Comparison of ENCODE assay signal across 10 cellular contexts in genomic region chr2:177598321-177598922, GRCh38.
A peak's percentile ranks its signal among the peaks of the same experiment; 100 is the strongest.
DNase-seq lines count a peak whose midpoint lies in the region; ATAC-seq, FAIRE-seq and TF ChIP-seq lines count a peak whose summit lies in the region.
"Had no signal": no experiment of that assay in that cellular context is flagged by ENCODE, and none has a peak within 500 bp of the region (broad histone marks: within the 10 kb centered on the region; RNA-seq: fewer than 3 reads in every experiment).

No MANE protein-coding gene starts in this region.

- H3K36me3 Mint-ChIP-seq in brain: no peaks in the 10 kb centered on the region
- H3K36me3 Mint-ChIP-seq: IgD-negative memory B cell had no signal

- intact Hi-C loops in kidney (cut with DNase I): no loop called here

- H3K4me3 ChIP-seq in smooth muscle cell (peak overlapping the region; percentile 11), kidney (ENCODE audit: low read length in 2 of 2) (no peak overlapping the region)

- peaks cover 10% of the 10 kb centered on the region for H3F3A ChIP-seq in smooth muscle cell (ENCODE audit: low read depth)

- peak overlapping the region; percentile 70 for H3K4me2 ChIP-seq in smooth muscle cell

- H3K79me2 ChIP-seq in smooth muscle cell (ENCODE audit: low read depth): no peaks in the 10 kb centered on the region

- H3K27me3 ChIP-seq in layer of hippocampus (ENCODE audit: control insufficient read depth, insufficient read depth, low read length) (no peaks in the 10 kb centered on the region), smooth muscle cell (ENCODE audit: low read depth) (no peaks in the 10 kb centered on the region)

- no peak overlapping the region for H3K9ac ChIP-seq in smooth muscle cell (ENCODE audit: low read depth)
- no peak overlapping the region for H3K9ac ChIP-seq in kidney (ENCODE audit: low read length in 2 of 2)

- H3K4me1 ChIP-seq in smooth muscle cell (ENCODE audit: low read depth): peaks cover 3% of the 10 kb centered on the region
- H3K4me1 ChIP-seq in kidney (ENCODE audit: control insufficient read depth in 1 of 2, insufficient read depth in 1 of 2, low read depth in 1 of 2, low read length in 2 of 2): peaks cover 0 to 4% of the 10 kb centered on the region in 2 donors

- no peak for ATAC-seq in HG02623 (IDR thresholded peaks at IDR 0.05; ENCODE audit: unreplicated experiment)
- no peak for ATAC-seq in HG03175 (IDR thresholded peaks at IDR 0.05; ENCODE audit: unreplicated experiment)

- peaks cover 49% of the 10 kb centered on the region for H3K4me1 Mint-ChIP-seq in brain
- H3K4me1 Mint-ChIP-seq: IgD-negative memory B cell had no signal

- peaks cover 0 to 7% (median 3%) of the 10 kb centered on the region in 5 experiments for H3K9me3 Mint-ChIP-seq in brain
- H3K9me3 Mint-ChIP-seq: IgD-negative memory B cell had no signal

- H3K27ac ChIP-seq in layer of hippocampus (ENCODE audit: low read depth, low read length) (peak overlapping the region; percentile 1), smooth muscle cell (ENCODE audit: low read depth) (peak overlapping the region; percentile 33), kidney (ENCODE audit: low read depth in 2 of 2, low read length in 2 of 2) (no peak overlapping the region)

- DNase-seq in LHCN-M2 (ENCODE audit: low read depth): peak; percentile 72
- DNase-seq in smooth muscle cell (lab: John Stamatoyannopoulos, UW; ENCODE audit: unreplicated experiment): no peak
- no peak for DNase-seq in kidney
- no peak for DNase-seq in NOMO-1 (lab: John Stamatoyannopoulos, UW; ENCODE audit: unreplicated experiment in 2 of 2)
- DNase-seq: left colon had no signal

- H3K36me3 ChIP-seq in smooth muscle cell (ENCODE audit: low read depth) (no peaks in the 10 kb centered on the region), kidney (ENCODE audit: control insufficient read depth in 1 of 2, insufficient read depth in 2 of 2, low read length in 2 of 2) (no peaks in the 10 kb centered on the region)

- FAIRE-seq in kidney (lab: Jason Lieb, UNC): no peak

- no peaks in the 10 kb centered on the region for H3K9me3 ChIP-seq in smooth muscle cell (replicated peaks; ENCODE audit: low read depth)
- H3K9me3 ChIP-seq in kidney (ENCODE audit: control insufficient read depth in 1 of 2, low read length in 2 of 2): no peaks in the 10 kb centered on the region

- peak overlapping the region; percentile 7 to 46 (median 20) for H3K4me3 Mint-ChIP-seq in brain
- H3K4me3 Mint-ChIP-seq: IgD-negative memory B cell had no signal

- TF ChIP-seq CTCF in brain (conservative IDR thresholded peaks at IDR 0.05) (no peak), smooth muscle cell (IDR thresholded peaks at IDR 0.05; ENCODE audit: borderline replicate concordance, insufficient read depth, poor library complexity, severe bottlenecking) (no peak), kidney (IDR thresholded peaks at IDR 0.05; ENCODE audit: borderline replicate concordance, extremely low read depth, insufficient read depth) (no peak)

- peaks cover 3% of the 10 kb centered on the region for H3K27me3 Mint-ChIP-seq in brain

- H2AFZ ChIP-seq in smooth muscle cell (ENCODE audit: low read depth): no peak overlapping the region

- H3K27ac Mint-ChIP-seq in brain: peak overlapping the region; percentile 36 to 91 (median 39)
- H3K27ac Mint-ChIP-seq: IgD-negative memory B cell had no signal

- no peaks in the 10 kb centered on the region for H4K20me1 ChIP-seq in smooth muscle cell (ENCODE audit: low read depth)

- WGBS in smooth muscle cell (ENCODE audit: low lambda C conversion rate): 36% methylated on average over 4 of the region's 4 CpGs

Comparison
In these comparisons a context has a peak if more than half of its experiments do, and no peak if none do; other contexts are left out.
1. H3K27ac ChIP-seq: peak in layer of hippocampus (single experiment) and smooth muscle cell (single experiment); none in kidney (0 of 2).